In genomic region chr12:120642806-120643205, GRCh38 we compare ENCODE assay signal across 1 cellular context.
TF ChIP-seq lines count a peak whose summit lies in the region.

No MANE protein-coding gene starts in this region.

TF ChIP-seq in GM23338, 12 proteins besides CTCF, POLR2A, EP300 and RAD21 (continued from another document):
- TF ChIP-seq, protein P1, sequence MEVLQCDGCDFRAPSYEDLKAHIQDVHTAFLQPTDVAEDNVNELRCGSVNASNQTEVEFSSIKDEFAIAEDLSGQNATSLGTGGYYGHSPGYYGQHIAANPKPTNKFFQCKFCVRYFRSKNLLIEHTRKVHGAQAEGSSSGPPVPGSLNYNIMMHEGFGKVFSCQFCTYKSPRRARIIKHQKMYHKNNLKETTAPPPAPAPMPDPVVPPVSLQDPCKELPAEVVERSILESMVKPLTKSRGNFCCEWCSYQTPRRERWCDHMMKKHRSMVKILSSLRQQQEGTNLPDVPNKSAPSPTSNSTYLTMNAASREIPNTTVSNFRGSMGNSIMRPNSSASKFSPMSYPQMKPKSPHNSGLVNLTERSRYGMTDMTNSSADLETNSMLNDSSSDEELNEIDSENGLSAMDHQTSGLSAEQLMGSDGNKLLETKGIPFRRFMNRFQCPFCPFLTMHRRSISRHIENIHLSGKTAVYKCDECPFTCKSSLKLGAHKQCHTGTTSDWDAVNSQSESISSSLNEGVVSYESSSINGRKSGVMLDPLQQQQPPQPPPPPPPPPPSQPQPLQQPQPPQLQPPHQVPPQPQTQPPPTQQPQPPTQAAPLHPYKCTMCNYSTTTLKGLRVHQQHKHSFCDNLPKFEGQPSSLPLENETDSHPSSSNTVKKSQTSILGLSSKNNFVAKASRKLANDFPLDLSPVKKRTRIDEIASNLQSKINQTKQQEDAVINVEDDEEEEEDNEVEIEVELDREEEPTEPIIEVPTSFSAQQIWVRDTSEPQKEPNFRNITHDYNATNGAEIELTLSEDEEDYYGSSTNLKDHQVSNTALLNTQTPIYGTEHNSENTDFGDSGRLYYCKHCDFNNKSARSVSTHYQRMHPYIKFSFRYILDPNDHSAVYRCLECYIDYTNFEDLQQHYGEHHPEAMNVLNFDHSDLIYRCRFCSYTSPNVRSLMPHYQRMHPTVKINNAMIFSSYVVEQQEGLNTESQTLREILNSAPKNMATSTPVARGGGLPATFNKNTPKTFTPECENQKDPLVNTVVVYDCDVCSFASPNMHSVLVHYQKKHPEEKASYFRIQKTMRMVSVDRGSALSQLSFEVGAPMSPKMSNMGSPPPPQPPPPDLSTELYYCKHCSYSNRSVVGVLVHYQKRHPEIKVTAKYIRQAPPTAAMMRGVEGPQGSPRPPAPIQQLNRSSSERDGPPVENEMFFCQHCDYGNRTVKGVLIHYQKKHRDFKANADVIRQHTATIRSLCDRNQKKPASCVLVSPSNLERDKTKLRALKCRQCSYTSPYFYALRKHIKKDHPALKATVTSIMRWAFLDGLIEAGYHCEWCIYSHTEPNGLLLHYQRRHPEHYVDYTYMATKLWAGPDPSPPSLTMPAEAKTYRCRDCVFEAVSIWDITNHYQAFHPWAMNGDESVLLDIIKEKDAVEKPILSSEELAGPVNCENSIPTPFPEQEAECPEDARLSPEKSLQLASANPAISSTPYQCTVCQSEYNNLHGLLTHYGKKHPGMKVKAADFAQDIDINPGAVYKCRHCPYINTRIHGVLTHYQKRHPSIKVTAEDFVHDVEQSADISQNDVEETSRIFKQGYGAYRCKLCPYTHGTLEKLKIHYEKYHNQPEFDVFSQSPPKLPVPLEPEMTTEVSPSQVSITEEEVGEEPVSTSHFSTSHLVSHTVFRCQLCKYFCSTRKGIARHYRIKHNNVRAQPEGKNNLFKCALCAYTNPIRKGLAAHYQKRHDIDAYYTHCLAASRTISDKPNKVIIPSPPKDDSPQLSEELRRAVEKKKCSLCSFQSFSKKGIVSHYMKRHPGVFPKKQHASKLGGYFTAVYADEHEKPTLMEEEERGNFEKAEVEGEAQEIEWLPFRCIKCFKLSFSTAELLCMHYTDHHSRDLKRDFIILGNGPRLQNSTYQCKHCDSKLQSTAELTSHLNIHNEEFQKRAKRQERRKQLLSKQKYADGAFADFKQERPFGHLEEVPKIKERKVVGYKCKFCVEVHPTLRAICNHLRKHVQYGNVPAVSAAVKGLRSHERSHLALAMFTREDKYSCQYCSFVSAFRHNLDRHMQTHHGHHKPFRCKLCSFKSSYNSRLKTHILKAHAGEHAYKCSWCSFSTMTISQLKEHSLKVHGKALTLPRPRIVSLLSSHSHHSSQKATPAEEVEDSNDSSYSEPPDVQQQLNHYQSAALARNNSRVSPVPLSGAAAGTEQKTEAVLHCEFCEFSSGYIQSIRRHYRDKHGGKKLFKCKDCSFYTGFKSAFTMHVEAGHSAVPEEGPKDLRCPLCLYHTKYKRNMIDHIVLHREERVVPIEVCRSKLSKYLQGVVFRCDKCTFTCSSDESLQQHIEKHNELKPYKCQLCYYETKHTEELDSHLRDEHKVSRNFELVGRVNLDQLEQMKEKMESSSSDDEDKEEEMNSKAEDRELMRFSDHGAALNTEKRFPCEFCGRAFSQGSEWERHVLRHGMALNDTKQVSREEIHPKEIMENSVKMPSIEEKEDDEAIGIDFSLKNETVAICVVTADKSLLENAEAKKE (CRISPR knock-in tag; IDR thresholded peaks at IDR 0.05), result no peak
- TF ChIP-seq ZNF331 (CRISPR knock-in tag; IDR thresholded peaks at IDR 0.05; ENCODE audit: low read depth) (no peak), REST (IDR thresholded peaks at IDR 0.05; ENCODE audit: unreplicated experiment) (no peak), JUNB (IDR thresholded peaks at IDR 0.05; ENCODE audit: unreplicated experiment) (no peak), ETS1 (IDR thresholded peaks at IDR 0.05) (no peak), ZNF114 (CRISPR knock-in tag; IDR thresholded peaks at IDR 0.05) (no peak), STAT1 (IDR thresholded peaks at IDR 0.05; ENCODE audit: unreplicated experiment) (no peak)
TF ChIP-seq in GM23338: peak in this region for 0.
